Comparison of ENCODE assay signal across 16 cellular contexts in genomic region chr2:241109210-241110088, GRCh38. TPM values are rescaled to one million over a fixed set of nuclear protein-coding genes. Genes with fewer than 3 reads are reported as not detected.
DNase-seq lines count a peak whose midpoint lies in the region; ATAC-seq, FAIRE-seq and TF ChIP-seq lines count a peak whose summit lies in the region.
"Had no signal": no experiment of that assay in that cellular context is flagged by ENCODE, and none has a peak within 500 bp of the region (broad histone marks: within the 10 kb centered on the region; RNA-seq: fewer than 3 reads in every experiment).

No MANE protein-coding gene starts in this region.

- no peak for FAIRE-seq in GM12878 (lab: Jason Lieb, UNC)

- intact Hi-C loops in GM12878 (cut with micrococcal nuclease; ENCODE audit: unreplicated experiment): loop anchor here (1.0 kb wide), 1 partner anchor 18 kb away; no protein-coding TSS in a partner anchor

- H3F3A ChIP-seq in neural progenitor cell (ENCODE audit: low read depth): no peaks in the 10 kb centered on the region

- H3K27me3 ChIP-seq in GM12878 (replicated peaks in 1 of 2; ENCODE audit: control insufficient read depth in 2 of 2, insufficient read depth in 2 of 2, low read length in 1 of 2): no peaks in the 10 kb centered on the region
- no peaks in the 10 kb centered on the region for H3K27me3 ChIP-seq in neural progenitor cell
- H3K27me3 ChIP-seq: neutrophil, suprapubic skin had no signal

- POLR2A ChIA-PET in GM12878 (lab: Charles Lee): interaction anchor here (1.0 to 5.2 kb wide), 3 partner anchors 8 to 17 kb away, joined by 3 to 54 read pairs (median 4); partner anchors contain the start of gene MTERF4

- H3K4me1 ChIP-seq in GM12878 (ENCODE audit: control insufficient read depth, insufficient read depth, low read length) (peaks cover 33% of the 10 kb centered on the region), neural progenitor cell (no peaks in the 10 kb centered on the region)
- H3K4me1 ChIP-seq: left ventricle myocardium inferior, suprapubic skin had no signal

- peaks cover 30% of the 10 kb centered on the region for H3K79me2 ChIP-seq in GM12878 (ENCODE audit: control insufficient read depth, insufficient read depth, low read length)
- H3K79me2 ChIP-seq in neural progenitor cell (ENCODE audit: low read depth): no peaks in the 10 kb centered on the region

- H3K9ac ChIP-seq in GM12878 (ENCODE audit: control insufficient read depth, insufficient read depth, low read length) (peak overlapping the region; percentile 56; the same call in 1 of the 2 replicates), neural progenitor cell (no peak overlapping the region)

- peak overlapping the region; percentile 80 for H3K4me3 Mint-ChIP-seq in T-helper 17 cell
- H3K4me3 Mint-ChIP-seq in neural progenitor cell: peak overlapping the region; percentile 50

- no TSS peak for BruUV-seq in GM12878 (replicated peaks; lab: Mats Ljungman, UMichigan)

- TF ChIP-seq CTCF in GM12865 (IDR thresholded peaks at IDR 0.05; ENCODE audit: insufficient read depth, low read depth, low read length, missing control alignments) (no peak), GM12878 (IDR thresholded peaks at IDR 0.05 in 2 of 3, conservative IDR thresholded peaks at IDR 0.05 in 1 of 3; ENCODE audit: control insufficient read depth in 2 of 3, extremely low read depth in 1 of 3, insufficient read depth in 1 of 3, low read depth in 3 of 3, low read length in 3 of 3) (no peak), neural progenitor cell (IDR thresholded peaks at IDR 0.05) (no peak)

- H3K27me3 Mint-ChIP-seq in T-helper 17 cell (no peaks in the 10 kb centered on the region), neural progenitor cell (ENCODE audit: insufficient read depth, low read depth) (peaks cover 3% of the 10 kb centered on the region)

- peak overlapping the region; percentile 18; the same call in 1 of the 2 replicates for H2AFZ ChIP-seq in GM12878 (ENCODE audit: control insufficient read depth, low read depth, low read length)
- no peak overlapping the region for H2AFZ ChIP-seq in neural progenitor cell (replicated peaks)

- H4K20me1 ChIP-seq in GM12878 (ENCODE audit: control insufficient read depth, insufficient read depth) (no peaks in the 10 kb centered on the region), neural progenitor cell (ENCODE audit: low read depth) (no peaks in the 10 kb centered on the region)

- peaks cover 4 to 12% of the 10 kb centered on the region in 2 experiments; a peak in 3 of 4 replicates for H3K36me3 ChIP-seq in GM12878 (ENCODE audit: control insufficient read depth in 2 of 2, insufficient read depth in 2 of 2, low read length in 1 of 2)
- H3K36me3 ChIP-seq in neural progenitor cell: no peaks in the 10 kb centered on the region
- H3K36me3 ChIP-seq: left ventricle myocardium inferior had no signal

- in situ Hi-C loops in GM12878 (cut with MboI): no loop called here

- no peaks in the 10 kb centered on the region for H3K9me3 Mint-ChIP-seq in neural progenitor cell

- H3K27ac Mint-ChIP-seq in T-helper 17 cell: peak overlapping the region; percentile 88
- no peak overlapping the region for H3K27ac Mint-ChIP-seq in neural progenitor cell

- SMC1A ChIA-PET in GM12878 (lab: Charles Lee; ENCODE audit: uncharacterized antibody, unreplicated experiment): interaction anchor here (0.8 to 6.5 kb wide), 8 partner anchors 8 to 40 kb away, joined by 3 to 53 read pairs (median 6); partner anchors contain the start of genes MTERF4, PASK and PPP1R7

- no peak for TF ChIP-seq RAD21 in GM12878 (IDR thresholded peaks at IDR 0.05; ENCODE audit: insufficient read depth, low read depth, low read length)

- H3K27ac ChIP-seq in GM12878 (ENCODE audit: control insufficient read depth, insufficient read depth): peak overlapping the region; percentile 82
- H3K27ac ChIP-seq in neural progenitor cell: no peak overlapping the region
- H3K27ac ChIP-seq: left ventricle myocardium inferior, neutrophil, suprapubic skin had no signal

- H3K36me3 Mint-ChIP-seq in T-helper 17 cell (ENCODE audit: low read depth) (peaks cover 7% of the 10 kb centered on the region), neural progenitor cell (peaks cover 5% of the 10 kb centered on the region)

- DNase-seq in GM12865 (ENCODE audit: low read depth): peak; percentile 57
- no peak for DNase-seq in T-helper 17 cell
- no peak for DNase-seq in GM12878 (ENCODE audit: low read depth, low spot score)
- DNase-seq in neural progenitor cell (ENCODE audit: low spot score): no peak
- no peak for DNase-seq in NCI-H446 treated with DMSO at 0.1 percent for 48 hours (lab: John Stamatoyannopoulos, UW)
- no peak for DNase-seq in hepatic stellate cell (ENCODE audit: low spot score)
- DNase-seq: activated CD4-positive, CD25-positive, alpha-beta regulatory T cell; COR-L47; hippocampal formation; left ventricle myocardium inferior; NCI-H1092 had no signal

- ATAC-seq in T-helper 17 cell (no peak), GM12878 (no peak), HG02623 (IDR thresholded peaks at IDR 0.05; ENCODE audit: unreplicated experiment) (no peak), GM19452 (IDR thresholded peaks at IDR 0.05; ENCODE audit: unreplicated experiment) (no peak)
- ATAC-seq: SK-N-SH treated with all-trans-retinoic acid at 6 μM for 48 hours had no signal

- H3K4me2 ChIP-seq in GM12878 (ENCODE audit: control insufficient read depth, insufficient read depth) (peak overlapping the region; percentile 90), neural progenitor cell (no peak overlapping the region)

- peak overlapping the region; percentile 52 for H3K4me3 ChIP-seq in GM12865 (ENCODE audit: low read depth, low read length)
- H3K4me3 ChIP-seq in GM12878: peak overlapping the region; percentile 11
- H3K4me3 ChIP-seq in neural progenitor cell: no peak overlapping the region
- H3K4me3 ChIP-seq: left ventricle myocardium inferior, suprapubic skin had no signal

- RAD21 ChIA-PET in GM12878 (lab: Charles Lee; ENCODE audit: unreplicated experiment): interaction anchor here (0.8 to 4.9 kb wide), 5 partner anchors 9 to 40 kb away, joined by 3 to 43 read pairs (median 6); partner anchors contain the start of genes MTERF4, PASK and PPP1R7

- CTCF ChIA-PET in GM12878 (lab: Yijun Ruan, JAX): interaction anchor here (0.6 to 2.0 kb wide), 6 partner anchors 13 to 489 kb away, joined by 3 to 10 read pairs (median 5); partner anchors contain the start of genes PASK and PPP1R7

- WGBS in GM12878 (ENCODE audit: insufficient coverage, insufficient replicate concordance, low lambda C conversion rate, missing lambda C conversion rate): 3% methylated on average over 11 of the region's 14 CpGs

- TF ChIP-seq EP300 in GM12878 (IDR thresholded peaks at IDR 0.05; ENCODE audit: borderline replicate concordance in 1 of 2, control insufficient read depth in 1 of 2, low read depth in 2 of 2, low read length in 2 of 2): no peak

- no peak for TF ChIP-seq POLR2A in GM12878 (IDR thresholded peaks at IDR 0.05; ENCODE audit: low read depth, low read length)

- H3K4me1 Mint-ChIP-seq in T-helper 17 cell (peaks cover 26% of the 10 kb centered on the region), neural progenitor cell (no peaks in the 10 kb centered on the region)

- H3K9me3 ChIP-seq in T-helper 17 cell (ENCODE audit: control insufficient read depth, low read length, poor library complexity, severe bottlenecking) (no peaks in the 10 kb centered on the region), GM12878 (replicated peaks; ENCODE audit: control insufficient read depth, insufficient read depth, low read length) (no peaks in the 10 kb centered on the region), neural progenitor cell (ENCODE audit: low read depth) (no peaks in the 10 kb centered on the region)
- H3K9me3 ChIP-seq: left ventricle myocardium inferior, neutrophil, suprapubic skin had no signal

RNA-seq across cellular contexts. Expression of gene MTERF4, which starts 7.4 kb away (rescaled TPM):
- 10 to 100 TPM; 66.7 to 82.9 TPM for total RNA-seq in T-helper 17 cell
- total RNA-seq in GM12878 (2013; cell fraction: nucleolus; rRNA removed): 339 and 407 TPM in 2 replicates
- total RNA-seq in GM12878 (2014; rRNA removed): 35.5 and 37.5 TPM in 2 replicates
- 52.0 and 56.3 TPM in 2 replicates for total RNA-seq in GM12878 (2014; rRNA removed; fragmentation: Illumina TruSeq; extraction: Trizol)
- 35.2 and 38.7 TPM in 2 replicates for total RNA-seq in GM12878 (2021)
- 67.1 TPM for polyA plus RNA-seq in GM12878 (2011; ENCODE audit: low read depth)
- 63.6 and 66.4 TPM in 2 replicates for polyA plus RNA-seq in GM12878 (2011; rRNA removed)
- 46.3 and 47.5 TPM in 2 replicates for polyA plus RNA-seq in GM12878 (2011; cell fraction: cytosol; rRNA removed)
- polyA plus RNA-seq in GM12878 (2011; cell fraction: nucleus; rRNA removed): 145 and 152 TPM in 2 replicates
- 45.2 and 50.8 TPM in 2 replicates for polyA plus RNA-seq in GM12878 (2012)
- 69.1 and 85.4 TPM in 2 replicates for polyA plus RNA-seq in GM12878 (2014; fragmentation: Illumina TruSeq; extraction: Trizol)
- 10 to 100 TPM; 36.7 to 45.0 TPM for polyA plus RNA-seq in GM12878 (2014; fragmentation: Nextera tagmentation; extraction: Ambion mirVana)
- 66.8 and 68.2 TPM in 2 replicates for polyA plus RNA-seq in GM12878 (2014; rRNA removed)
- polyA plus RNA-seq in GM12878 (2016; fragmentation: Nextera tagmentation; extraction: Ambion mirVana): 10 to 100 TPM; 44.7 to 46.0 TPM
- polyA minus RNA-seq in GM12878 (2011; rRNA and poly(A)+ RNA removed): 73.9 and 87.6 TPM in 2 replicates
- polyA minus RNA-seq in GM12878 (2011; cell fraction: cytosol; rRNA and poly(A)+ RNA removed): 16.7 and 18.6 TPM in 2 replicates
- 44.0 and 60.1 TPM in 2 replicates for polyA minus RNA-seq in GM12878 (2011; cell fraction: nucleus; rRNA and poly(A)+ RNA removed)
- total RNA-seq in neural progenitor cell (ENCODE audit: low replicate concordance): 42.2 and 58.1 TPM in 2 replicates

RNA-seq across cellular contexts. Expression of gene PASK, which starts 39.8 kb away (rescaled TPM):
- total RNA-seq in T-helper 17 cell: 100 to 1,000 TPM; 108 to 163 TPM
- total RNA-seq in GM12878 (2013; cell fraction: nucleolus; rRNA removed): 112 and 123 TPM in 2 replicates
- 32.6 and 35.2 TPM in 2 replicates for total RNA-seq in GM12878 (2014; rRNA removed)
- 21.7 and 21.8 TPM in 2 replicates for total RNA-seq in GM12878 (2014; rRNA removed; fragmentation: Illumina TruSeq; extraction: Trizol)
- total RNA-seq in GM12878 (2021): 49.6 and 54.9 TPM in 2 replicates
- polyA plus RNA-seq in GM12878 (2011; ENCODE audit: low read depth): 19.5 TPM
- 59.4 and 62.2 TPM in 2 replicates for polyA plus RNA-seq in GM12878 (2011; rRNA removed)
- 52.5 and 56.3 TPM in 2 replicates for polyA plus RNA-seq in GM12878 (2011; cell fraction: cytosol; rRNA removed)
- 182 and 212 TPM in 2 replicates for polyA plus RNA-seq in GM12878 (2011; cell fraction: nucleus; rRNA removed)
- 36.3 and 39.3 TPM in 2 replicates for polyA plus RNA-seq in GM12878 (2012)
- 24.3 and 29.5 TPM in 2 replicates for polyA plus RNA-seq in GM12878 (2014; fragmentation: Illumina TruSeq; extraction: Trizol)
- 10 to 100 TPM in 1 of 2 experiments, 1 to 10 TPM in 1; 9.6 to 10.8 TPM for polyA plus RNA-seq in GM12878 (2014; fragmentation: Nextera tagmentation; extraction: Ambion mirVana)
- polyA plus RNA-seq in GM12878 (2014; rRNA removed): 36.7 and 42.0 TPM in 2 replicates
- polyA plus RNA-seq in GM12878 (2016; fragmentation: Nextera tagmentation; extraction: Ambion mirVana): 10 to 100 TPM; 25.0 to 27.6 TPM
- polyA minus RNA-seq in GM12878 (2011; rRNA and poly(A)+ RNA removed): 40.8 and 57.0 TPM in 2 replicates
- polyA minus RNA-seq in GM12878 (2011; cell fraction: cytosol; rRNA and poly(A)+ RNA removed): 16.3 and 20.4 TPM in 2 replicates
- 38.2 and 60.8 TPM in 2 replicates for polyA minus RNA-seq in GM12878 (2011; cell fraction: nucleus; rRNA and poly(A)+ RNA removed)
- total RNA-seq in neural progenitor cell (ENCODE audit: low replicate concordance): 20.3 and 35.1 TPM in 2 replicates

RNA-seq across cellular contexts. Expression of gene PPP1R7, which starts 40.8 kb away (rescaled TPM):
- total RNA-seq in T-helper 17 cell (10 to 100 TPM; 40.0 to 54.8 TPM), GM12878 (2014; rRNA removed) (78.5 and 88.0 TPM in 2 replicates), GM12878 (2014; rRNA removed; fragmentation: Illumina TruSeq; extraction: Trizol) (85.7 and 87.8 TPM in 2 replicates), GM12878 (2021) (76.9 and 84.3 TPM in 2 replicates), neural progenitor cell (ENCODE audit: low replicate concordance) (40.0 and 52.9 TPM in 2 replicates)
- total RNA-seq in GM12878 (2013; cell fraction: nucleolus; rRNA removed): 33.8 and 144 TPM in 2 replicates
- polyA plus RNA-seq in GM12878 (2011; ENCODE audit: low read depth): 64.8 TPM
- polyA plus RNA-seq in GM12878 (2011; rRNA removed) (123 and 157 TPM in 2 replicates), GM12878 (2014; fragmentation: Illumina TruSeq; extraction: Trizol) (146 and 167 TPM in 2 replicates), GM12878 (2014; fragmentation: Nextera tagmentation; extraction: Ambion mirVana) (10 to 100 TPM; 81.4 to 82.8 TPM), GM12878 (2014; rRNA removed) (91.5 and 99.6 TPM in 2 replicates), GM12878 (2016; fragmentation: Nextera tagmentation; extraction: Ambion mirVana) (100 to 1,000 TPM; 169 to 174 TPM)
- 52.0 and 59.3 TPM in 2 replicates for polyA plus RNA-seq in GM12878 (2011; cell fraction: cytosol; rRNA removed)
- 50.8 and 59.6 TPM in 2 replicates for polyA plus RNA-seq in GM12878 (2011; cell fraction: nucleus; rRNA removed)
- polyA plus RNA-seq in GM12878 (2012): 86.5 and 102 TPM in 2 replicates
- 37.3 and 41.8 TPM in 2 replicates for polyA minus RNA-seq in GM12878 (2011; rRNA and poly(A)+ RNA removed)
- polyA minus RNA-seq in GM12878 (2011; cell fraction: cytosol; rRNA and poly(A)+ RNA removed): 22.7 and 48.7 TPM in 2 replicates
- 19.1 and 32.2 TPM in 2 replicates for polyA minus RNA-seq in GM12878 (2011; cell fraction: nucleus; rRNA and poly(A)+ RNA removed)
